In the genomic region with DNA sequence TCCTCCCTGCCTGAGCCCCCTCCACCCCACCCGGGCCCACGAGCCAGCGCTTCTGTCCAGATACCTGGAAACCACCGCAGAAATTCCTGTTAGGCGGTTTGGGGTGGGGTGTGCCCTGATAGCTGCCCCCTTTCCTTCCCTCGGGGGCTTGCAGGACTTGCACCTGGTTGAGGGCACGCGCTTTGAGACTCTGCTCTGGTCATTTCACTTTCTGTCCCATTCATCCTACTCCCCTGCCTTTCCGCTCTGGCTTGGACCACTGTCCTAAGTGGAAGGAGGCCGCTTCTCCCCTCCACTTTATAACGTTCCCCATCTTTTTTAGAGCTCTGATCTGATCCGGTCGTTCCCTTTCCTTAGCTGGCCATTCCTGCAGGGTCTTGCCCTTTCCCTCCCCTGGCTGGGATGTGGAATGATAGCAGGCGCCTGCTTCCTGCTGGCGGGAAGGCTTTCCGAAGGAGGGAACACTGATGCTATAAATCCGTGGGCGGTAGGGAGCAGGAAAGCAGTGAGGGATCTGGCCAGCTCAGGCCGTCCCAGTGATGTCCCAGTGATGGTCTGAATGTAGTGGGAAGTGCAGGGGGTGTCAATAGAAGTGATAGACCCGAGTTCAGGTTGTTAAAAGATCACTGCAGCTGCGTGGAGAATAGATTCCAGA, we compare ENCODE assay signal across 9 cellular contexts. TPM values are rescaled to one million over a fixed set of nuclear protein-coding genes. Genes with fewer than 3 reads are reported as not detected.
DNase-seq lines count a peak whose midpoint lies in the region; ATAC-seq and TF ChIP-seq lines count a peak whose summit lies in the region.
"Had no signal": no experiment of that assay in that cellular context is flagged by ENCODE, and none has a peak within 500 bp of the region (broad histone marks: within the 10 kb centered on the region; RNA-seq: fewer than 3 reads in every experiment).

No MANE protein-coding gene starts in this region.

- DNase-seq in EL (peak; percentile 47), esophagus muscularis mucosa (ENCODE audit: extremely low spot score) (no peak), 8988T (no peak)
- DNase-seq in activated effector memory CD4-positive, alpha-beta T cell treated with Interleukin-2 at 50 U/mL for 16 hours: no peak

- TF ChIP-seq EP300 in esophagus muscularis mucosa (IDR thresholded peaks at IDR 0.05): no peak

- WGBS in esophagus muscularis mucosa: 26% methylated on average over 21 of the region's 21 CpGs

- intact Hi-C loops in esophagus muscularis mucosa (cut with DNase I): no loop called here

- TF ChIP-seq CTCF in esophagus muscularis mucosa (IDR thresholded peaks at IDR 0.05): no peak

- H3K27ac ChIP-seq in esophagus muscularis mucosa (replicated peaks in 1 of 4) (peak overlapping the region in 3 of 4 donors; percentile 27 to 85 (median 68)), rectal smooth muscle tissue (ENCODE audit: low read depth, low read length) (no peak overlapping the region)
- H3K27ac ChIP-seq: thyroid gland had no signal

- H3K4me3 ChIP-seq in esophagus muscularis mucosa: peak overlapping the region; percentile 87 to 99 (median 96)
- peak overlapping the region; percentile 3 for H3K4me3 ChIP-seq in rectal smooth muscle tissue (ENCODE audit: low read length)

- TF ChIP-seq POLR2A in esophagus muscularis mucosa (IDR thresholded peaks at IDR 0.05; ENCODE audit: low read depth): no peak

- no peaks in the 10 kb centered on the region for H3K9me3 ChIP-seq in esophagus muscularis mucosa
- H3K9me3 ChIP-seq: thyroid gland had no signal

- no peaks in the 10 kb centered on the region for H3K27me3 ChIP-seq in esophagus muscularis mucosa
- no peaks in the 10 kb centered on the region for H3K27me3 ChIP-seq in rectal smooth muscle tissue (ENCODE audit: control insufficient read depth, insufficient read depth, low read length)
- H3K27me3 ChIP-seq: thyroid gland had no signal

- peaks cover 31 to 49% (median 45%) of the 10 kb centered on the region in 4 donors for H3K4me1 ChIP-seq in esophagus muscularis mucosa
- peaks cover 6% of the 10 kb centered on the region for H3K4me1 ChIP-seq in rectal smooth muscle tissue (ENCODE audit: control insufficient read depth, insufficient read depth, low read length)

- H3K9ac ChIP-seq in rectal smooth muscle tissue (ENCODE audit: low read length): no peak overlapping the region

- peaks cover 6 to 37% (median 18%) of the 10 kb centered on the region in 4 donors for H3K36me3 ChIP-seq in esophagus muscularis mucosa
- peaks cover 6% of the 10 kb centered on the region for H3K36me3 ChIP-seq in rectal smooth muscle tissue (ENCODE audit: control insufficient read depth, insufficient read depth, low read length)

- ATAC-seq in GM19328 (IDR thresholded peaks at IDR 0.05; ENCODE audit: unreplicated experiment): no peak
- ATAC-seq in HG03139 (IDR thresholded peaks at IDR 0.05; ENCODE audit: unreplicated experiment): no peak

TF ChIP-seq in PFSK-1, 5 proteins besides CTCF, POLR2A, EP300 and RAD21:
- TF ChIP-seq, protein P1, sequence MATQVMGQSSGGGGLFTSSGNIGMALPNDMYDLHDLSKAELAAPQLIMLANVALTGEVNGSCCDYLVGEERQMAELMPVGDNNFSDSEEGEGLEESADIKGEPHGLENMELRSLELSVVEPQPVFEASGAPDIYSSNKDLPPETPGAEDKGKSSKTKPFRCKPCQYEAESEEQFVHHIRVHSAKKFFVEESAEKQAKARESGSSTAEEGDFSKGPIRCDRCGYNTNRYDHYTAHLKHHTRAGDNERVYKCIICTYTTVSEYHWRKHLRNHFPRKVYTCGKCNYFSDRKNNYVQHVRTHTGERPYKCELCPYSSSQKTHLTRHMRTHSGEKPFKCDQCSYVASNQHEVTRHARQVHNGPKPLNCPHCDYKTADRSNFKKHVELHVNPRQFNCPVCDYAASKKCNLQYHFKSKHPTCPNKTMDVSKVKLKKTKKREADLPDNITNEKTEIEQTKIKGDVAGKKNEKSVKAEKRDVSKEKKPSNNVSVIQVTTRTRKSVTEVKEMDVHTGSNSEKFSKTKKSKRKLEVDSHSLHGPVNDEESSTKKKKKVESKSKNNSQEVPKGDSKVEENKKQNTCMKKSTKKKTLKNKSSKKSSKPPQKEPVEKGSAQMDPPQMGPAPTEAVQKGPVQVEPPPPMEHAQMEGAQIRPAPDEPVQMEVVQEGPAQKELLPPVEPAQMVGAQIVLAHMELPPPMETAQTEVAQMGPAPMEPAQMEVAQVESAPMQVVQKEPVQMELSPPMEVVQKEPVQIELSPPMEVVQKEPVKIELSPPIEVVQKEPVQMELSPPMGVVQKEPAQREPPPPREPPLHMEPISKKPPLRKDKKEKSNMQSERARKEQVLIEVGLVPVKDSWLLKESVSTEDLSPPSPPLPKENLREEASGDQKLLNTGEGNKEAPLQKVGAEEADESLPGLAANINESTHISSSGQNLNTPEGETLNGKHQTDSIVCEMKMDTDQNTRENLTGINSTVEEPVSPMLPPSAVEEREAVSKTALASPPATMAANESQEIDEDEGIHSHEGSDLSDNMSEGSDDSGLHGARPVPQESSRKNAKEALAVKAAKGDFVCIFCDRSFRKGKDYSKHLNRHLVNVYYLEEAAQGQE (IDR thresholded peaks at IDR 0.05; ENCODE audit: insufficient read depth in 1 of 2, low read depth in 2 of 2, low read length in 2 of 2): no peak
- peak; percentile 28; the same call in 1 of the 2 replicates for TF ChIP-seq POLR2AphosphoS5 (IDR thresholded peaks at IDR 0.05; ENCODE audit: low read depth, low read length)
TF ChIP-seq in PFSK-1: peak in this region for 1.

RNA-seq across cellular contexts. Expression of a gene that starts 0.9 kb away (rescaled TPM):
- polyA plus RNA-seq in PFSK-1 (2012; ENCODE audit: insufficient read length, low read depth): 26.3 TPM
- total RNA-seq in esophagus muscularis mucosa: 10 to 100 TPM; 15.4 to 46.9 (median 31.4) TPM

RNA-seq across cellular contexts. Expression of a gene that starts 1.4 kb away (rescaled TPM):
- polyA plus RNA-seq in PFSK-1 (2012; ENCODE audit: insufficient read length, low read depth): 61.1 TPM
- total RNA-seq in esophagus muscularis mucosa: 10 to 100 TPM; 21.2 to 32.7 (median 29.4) TPM
